In the genomic region with DNA sequence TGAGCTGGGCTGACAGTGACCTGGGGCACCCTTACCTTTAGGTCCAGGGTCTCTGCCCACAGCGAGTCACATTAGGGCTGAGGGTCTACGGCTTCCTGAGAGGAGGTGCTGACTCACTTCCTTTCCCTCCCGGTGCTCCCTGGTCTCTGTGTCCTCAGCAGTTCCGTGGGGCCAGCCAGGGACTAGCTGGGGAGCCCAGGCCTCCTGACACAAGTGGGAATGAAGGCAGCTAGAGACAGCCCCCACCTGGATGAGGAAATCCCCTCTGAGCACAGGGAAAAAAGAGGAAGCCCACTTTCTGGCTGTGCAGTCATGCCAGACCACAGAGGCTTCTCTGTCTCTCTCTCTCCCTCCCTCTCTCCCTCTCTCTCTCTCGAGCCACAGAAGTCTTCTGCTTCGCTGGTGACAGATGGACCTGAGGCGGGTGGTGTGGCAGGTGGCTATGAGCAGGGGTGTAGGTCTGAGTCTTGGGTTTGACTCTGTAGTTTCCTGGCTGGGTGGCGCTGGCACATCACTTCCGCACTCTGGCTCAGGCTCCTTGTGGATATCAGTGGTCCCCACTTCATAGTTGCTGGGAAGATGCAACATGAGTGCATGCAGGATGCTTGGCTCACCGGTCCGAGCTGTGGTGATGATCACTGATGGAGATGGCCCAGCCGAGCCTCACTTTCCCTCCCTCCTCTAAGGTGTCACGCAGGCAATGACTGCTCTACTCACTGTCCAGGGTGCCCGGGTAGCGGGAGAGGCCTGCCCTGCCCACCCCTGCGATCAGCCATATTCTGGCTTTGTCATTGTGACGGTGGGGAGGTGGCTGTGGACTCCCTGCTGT, we compare ENCODE assay signal across 2 cellular contexts.
TF ChIP-seq lines count a peak whose summit lies in the region.

No MANE protein-coding gene starts in this region.

TF ChIP-seq in SK-N-SH, 30 proteins besides CTCF, POLR2A, EP300 and RAD21:
- TF ChIP-seq, protein P1, sequence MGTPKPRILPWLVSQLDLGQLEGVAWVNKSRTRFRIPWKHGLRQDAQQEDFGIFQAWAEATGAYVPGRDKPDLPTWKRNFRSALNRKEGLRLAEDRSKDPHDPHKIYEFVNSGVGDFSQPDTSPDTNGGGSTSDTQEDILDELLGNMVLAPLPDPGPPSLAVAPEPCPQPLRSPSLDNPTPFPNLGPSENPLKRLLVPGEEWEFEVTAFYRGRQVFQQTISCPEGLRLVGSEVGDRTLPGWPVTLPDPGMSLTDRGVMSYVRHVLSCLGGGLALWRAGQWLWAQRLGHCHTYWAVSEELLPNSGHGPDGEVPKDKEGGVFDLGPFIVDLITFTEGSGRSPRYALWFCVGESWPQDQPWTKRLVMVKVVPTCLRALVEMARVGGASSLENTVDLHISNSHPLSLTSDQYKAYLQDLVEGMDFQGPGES (IDR thresholded peaks at IDR 0.05; ENCODE audit: low read depth, low read length): no peak
- TF ChIP-seq MEF2A (IDR thresholded peaks at IDR 0.05; ENCODE audit: borderline replicate concordance, low read depth) (no peak), RXRA (IDR thresholded peaks at IDR 0.05; ENCODE audit: borderline replicate concordance, low read depth) (no peak), TAF1 (IDR thresholded peaks at IDR 0.05; ENCODE audit: borderline replicate concordance, low read depth, low read length) (no peak), FOXM1 (IDR thresholded peaks at IDR 0.05; ENCODE audit: low read depth) (no peak), SIN3A (IDR thresholded peaks at IDR 0.05; ENCODE audit: borderline replicate concordance, low read depth, low read length) (no peak), TCF12 (IDR thresholded peaks at IDR 0.05) (no peak), MXI1 (IDR thresholded peaks at IDR 0.05; ENCODE audit: low read depth, low read length) (no peak), CHD2 (IDR thresholded peaks at IDR 0.05; ENCODE audit: low read length, partially characterized antibody) (no peak), GABPA (IDR thresholded peaks at IDR 0.05; ENCODE audit: low read depth) (no peak)
- TF ChIP-seq, protein P2, sequence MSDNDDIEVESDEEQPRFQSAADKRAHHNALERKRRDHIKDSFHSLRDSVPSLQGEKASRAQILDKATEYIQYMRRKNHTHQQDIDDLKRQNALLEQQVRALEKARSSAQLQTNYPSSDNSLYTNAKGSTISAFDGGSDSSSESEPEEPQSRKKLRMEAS (IDR thresholded peaks at IDR 0.05; ENCODE audit: low read depth): no peak
- TF ChIP-seq, protein P3, sequence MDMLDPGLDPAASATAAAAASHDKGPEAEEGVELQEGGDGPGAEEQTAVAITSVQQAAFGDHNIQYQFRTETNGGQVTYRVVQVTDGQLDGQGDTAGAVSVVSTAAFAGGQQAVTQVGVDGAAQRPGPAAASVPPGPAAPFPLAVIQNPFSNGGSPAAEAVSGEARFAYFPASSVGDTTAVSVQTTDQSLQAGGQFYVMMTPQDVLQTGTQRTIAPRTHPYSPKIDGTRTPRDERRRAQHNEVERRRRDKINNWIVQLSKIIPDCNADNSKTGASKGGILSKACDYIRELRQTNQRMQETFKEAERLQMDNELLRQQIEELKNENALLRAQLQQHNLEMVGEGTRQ (IDR thresholded peaks at IDR 0.05; ENCODE audit: borderline replicate concordance, low read depth, low read length): no peak
- TF ChIP-seq, protein P4, sequence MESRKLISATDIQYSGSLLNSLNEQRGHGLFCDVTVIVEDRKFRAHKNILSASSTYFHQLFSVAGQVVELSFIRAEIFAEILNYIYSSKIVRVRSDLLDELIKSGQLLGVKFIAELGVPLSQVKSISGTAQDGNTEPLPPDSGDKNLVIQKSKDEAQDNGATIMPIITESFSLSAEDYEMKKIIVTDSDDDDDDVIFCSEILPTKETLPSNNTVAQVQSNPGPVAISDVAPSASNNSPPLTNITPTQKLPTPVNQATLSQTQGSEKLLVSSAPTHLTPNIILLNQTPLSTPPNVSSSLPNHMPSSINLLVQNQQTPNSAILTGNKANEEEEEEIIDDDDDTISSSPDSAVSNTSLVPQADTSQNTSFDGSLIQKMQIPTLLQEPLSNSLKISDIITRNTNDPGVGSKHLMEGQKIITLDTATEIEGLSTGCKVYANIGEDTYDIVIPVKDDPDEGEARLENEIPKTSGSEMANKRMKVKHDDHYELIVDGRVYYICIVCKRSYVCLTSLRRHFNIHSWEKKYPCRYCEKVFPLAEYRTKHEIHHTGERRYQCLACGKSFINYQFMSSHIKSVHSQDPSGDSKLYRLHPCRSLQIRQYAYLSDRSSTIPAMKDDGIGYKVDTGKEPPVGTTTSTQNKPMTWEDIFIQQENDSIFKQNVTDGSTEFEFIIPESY (IDR thresholded peaks at IDR 0.05; ENCODE audit: borderline replicate concordance, low read depth): no peak

TF ChIP-seq in SK-N-SH treated with all-trans-retinoic acid at 6 μM for 48 hours, 23 proteins besides CTCF, POLR2A, EP300 and RAD21 (continued from another document):
- TF ChIP-seq, protein P5, sequence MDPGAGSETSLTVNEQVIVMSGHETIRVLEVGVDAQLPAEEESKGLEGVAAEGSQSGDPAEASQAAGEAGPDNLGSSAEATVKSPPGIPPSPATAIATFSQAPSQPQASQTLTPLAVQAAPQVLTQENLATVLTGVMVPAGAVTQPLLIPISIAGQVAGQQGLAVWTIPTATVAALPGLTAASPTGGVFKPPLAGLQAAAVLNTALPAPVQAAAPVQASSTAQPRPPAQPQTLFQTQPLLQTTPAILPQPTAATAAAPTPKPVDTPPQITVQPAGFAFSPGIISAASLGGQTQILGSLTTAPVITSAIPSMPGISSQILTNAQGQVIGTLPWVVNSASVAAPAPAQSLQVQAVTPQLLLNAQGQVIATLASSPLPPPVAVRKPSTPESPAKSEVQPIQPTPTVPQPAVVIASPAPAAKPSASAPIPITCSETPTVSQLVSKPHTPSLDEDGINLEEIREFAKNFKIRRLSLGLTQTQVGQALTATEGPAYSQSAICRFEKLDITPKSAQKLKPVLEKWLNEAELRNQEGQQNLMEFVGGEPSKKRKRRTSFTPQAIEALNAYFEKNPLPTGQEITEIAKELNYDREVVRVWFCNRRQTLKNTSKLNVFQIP (CRISPR knock-in tag; IDR thresholded peaks at IDR 0.05; ENCODE audit: borderline replicate concordance, low read depth): no peak
- TF ChIP-seq ZC3H10 (CRISPR knock-in tag; IDR thresholded peaks at IDR 0.05): no peak
- TF ChIP-seq OSR1 (CRISPR knock-in tag; IDR thresholded peaks at IDR 0.05): no peak
- TF ChIP-seq, protein P6, sequence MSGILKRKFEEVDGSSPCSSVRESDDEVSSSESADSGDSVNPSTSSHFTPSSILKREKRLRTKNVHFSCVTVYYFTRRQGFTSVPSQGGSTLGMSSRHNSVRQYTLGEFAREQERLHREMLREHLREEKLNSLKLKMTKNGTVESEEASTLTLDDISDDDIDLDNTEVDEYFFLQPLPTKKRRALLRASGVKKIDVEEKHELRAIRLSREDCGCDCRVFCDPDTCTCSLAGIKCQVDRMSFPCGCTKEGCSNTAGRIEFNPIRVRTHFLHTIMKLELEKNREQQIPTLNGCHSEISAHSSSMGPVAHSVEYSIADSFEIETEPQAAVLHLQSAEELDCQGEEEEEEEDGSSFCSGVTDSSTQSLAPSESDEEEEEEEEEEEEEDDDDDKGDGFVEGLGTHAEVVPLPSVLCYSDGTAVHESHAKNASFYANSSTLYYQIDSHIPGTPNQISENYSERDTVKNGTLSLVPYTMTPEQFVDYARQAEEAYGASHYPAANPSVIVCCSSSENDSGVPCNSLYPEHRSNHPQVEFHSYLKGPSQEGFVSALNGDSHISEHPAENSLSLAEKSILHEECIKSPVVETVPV (CRISPR knock-in tag; IDR thresholded peaks at IDR 0.05): no peak
- no peak for TF ChIP-seq TOX (CRISPR knock-in tag; IDR thresholded peaks at IDR 0.05; ENCODE audit: borderline replicate concordance)
TF ChIP-seq in SK-N-SH treated with all-trans-retinoic acid at 6 μM for 48 hours: peak in this region for 0.
